ENCODE assay signal across 9 cellular contexts in genomic region chr1:20552728-20553571, GRCh38. TPM values are rescaled to one million over a fixed set of nuclear protein-coding genes. Genes with fewer than 3 reads are reported as not detected.
DNase-seq lines count a peak whose midpoint lies in the region; ATAC-seq and TF ChIP-seq lines count a peak whose summit lies in the region.
"Had no signal": no experiment of that assay in that cellular context is flagged by ENCODE, and none has a peak within 500 bp of the region (broad histone marks: within the 10 kb centered on the region; RNA-seq: fewer than 3 reads in every experiment).

No MANE protein-coding gene starts in this region.

- no peak for TF ChIP-seq CTCF in RWPE1 (conservative IDR thresholded peaks at IDR 0.05; ENCODE audit: low read depth)
- no peak for TF ChIP-seq CTCF in gastroesophageal sphincter (IDR thresholded peaks at IDR 0.05)
- TF ChIP-seq CTCF in parathyroid adenoma (IDR thresholded peaks at IDR 0.05) = no peak

- POLR2A ChIA-PET in RWPE1 (lab: Yijun Ruan, JAX; ENCODE audit: low non-redundant PET) = no interaction called here
- POLR2A ChIA-PET in activated CD4-positive, alpha-beta memory T cell treated with anti-CD3 and anti-CD28 coated beads, Interleukin-2, amount 10 ng/mL, durations not matched to agents 7 days and 5 days (lab: Charles Lee) = no interaction called here

- no peaks in the 10 kb centered on the region for H3K36me3 Mint-ChIP-seq in activated CD4-positive, alpha-beta memory T cell treated with anti-CD3 and anti-CD28 coated beads, Interleukin-2, amount 10 ng/mL, durations not matched to agents 7 days and 5 days (ENCODE audit: low read depth)

- H3K4me1 ChIP-seq in ES-I3 (ENCODE audit: insufficient read depth, low read length) (no peaks in the 10 kb centered on the region), gastroesophageal sphincter (peaks cover 0 to 40% (median 10%) of the 10 kb centered on the region in 3 donors), parathyroid adenoma (peaks cover 2% of the 10 kb centered on the region)

- no peak for ATAC-seq in gastroesophageal sphincter

- DNase-seq in RWPE1 (ENCODE audit: low spot score) (peak; percentile 21), NCI-H774 (lab: John Stamatoyannopoulos, UW) (no peak), NCI-H1694 (lab: John Stamatoyannopoulos, UW) (no peak)
- DNase-seq in stimulated activated CD8-positive, alpha-beta memory T cell treated with anti-CD3 and anti-CD28 coated beads, Interleukin-4, amount 100 ng/mL, for 48 hours = no peak
- no peak for DNase-seq in activated CD4-positive, alpha-beta memory T cell treated with anti-CD3 and anti-CD28 coated beads, Interleukin-2, amount 10 ng/mL, durations not matched to agents 7 days and 5 days

- WGBS in gastroesophageal sphincter (ENCODE audit: low coverage in 1 of 2), 2 donors = no CpG with 5 or more reads among the region's 99 CpGs

- no peak overlapping the region for H3K27ac ChIP-seq in RWPE1
- H3K27ac ChIP-seq in gastroesophageal sphincter = peak overlapping the region in 3 of 4 donors; percentile 59 to 73 (median 71)
- no peak overlapping the region for H3K27ac ChIP-seq in parathyroid adenoma

- H3K4me3 ChIP-seq in gastroesophageal sphincter (peak overlapping the region in 1 of 2 donors; percentile 50), parathyroid adenoma (ENCODE audit: low read depth, low read length) (peak overlapping the region; percentile 4)

- H3K79me2 ChIP-seq in parathyroid adenoma = no peaks in the 10 kb centered on the region

- H3K4me1 Mint-ChIP-seq in activated CD4-positive, alpha-beta memory T cell treated with anti-CD3 and anti-CD28 coated beads, Interleukin-2, amount 10 ng/mL, durations not matched to agents 7 days and 5 days = peaks cover 2% of the 10 kb centered on the region

- H3K36me3 ChIP-seq in ES-I3 (ENCODE audit: insufficient read depth, low read length) = no peaks in the 10 kb centered on the region
- no peaks in the 10 kb centered on the region for H3K36me3 ChIP-seq in gastroesophageal sphincter
- H3K36me3 ChIP-seq in parathyroid adenoma (ENCODE audit: control insufficient read depth, insufficient read depth, low read length) = no peaks in the 10 kb centered on the region

- H3K27me3 Mint-ChIP-seq in activated CD4-positive, alpha-beta memory T cell treated with anti-CD3 and anti-CD28 coated beads, Interleukin-2, amount 10 ng/mL, durations not matched to agents 7 days and 5 days = peaks cover 42% of the 10 kb centered on the region

- CTCF ChIA-PET in RWPE1 (lab: Yijun Ruan, JAX) = interaction anchor here (1.3 kb wide), 1 partner anchor 80 kb away, joined by 4 read pairs; no protein-coding TSS in a partner anchor
- CTCF ChIA-PET in activated CD4-positive, alpha-beta memory T cell treated with anti-CD3 and anti-CD28 coated beads, Interleukin-2, amount 10 ng/mL, durations not matched to agents 7 days and 5 days (lab: Charles Lee) = no interaction called here

- no peak for TF ChIP-seq EP300 in gastroesophageal sphincter (IDR thresholded peaks at IDR 0.05)

- H3K9me3 ChIP-seq in ES-I3 (ENCODE audit: control insufficient read depth, insufficient read depth, low read length) (no peaks in the 10 kb centered on the region), gastroesophageal sphincter (no peaks in the 10 kb centered on the region), parathyroid adenoma (ENCODE audit: control insufficient read depth, low read length) (no peaks in the 10 kb centered on the region)

- no peak overlapping the region for H3K27ac Mint-ChIP-seq in activated CD4-positive, alpha-beta memory T cell treated with anti-CD3 and anti-CD28 coated beads, Interleukin-2, amount 10 ng/mL, durations not matched to agents 7 days and 5 days

- H3K9ac ChIP-seq in ES-I3 (ENCODE audit: low read depth, low read length) = peak overlapping the region; percentile 79
- H3K9ac ChIP-seq in parathyroid adenoma = no peak overlapping the region

- TF ChIP-seq POLR2A in gastroesophageal sphincter (IDR thresholded peaks at IDR 0.05) = no peak

- H3K9me3 Mint-ChIP-seq in activated CD4-positive, alpha-beta memory T cell treated with anti-CD3 and anti-CD28 coated beads, Interleukin-2, amount 10 ng/mL, durations not matched to agents 7 days and 5 days = no peaks in the 10 kb centered on the region

- H3K4me3 Mint-ChIP-seq in activated CD4-positive, alpha-beta memory T cell treated with anti-CD3 and anti-CD28 coated beads, Interleukin-2, amount 10 ng/mL, durations not matched to agents 7 days and 5 days = no peak overlapping the region

- H3K4me2 ChIP-seq in parathyroid adenoma (ENCODE audit: low read length) = peak overlapping the region; percentile 42

- peaks cover 87% of the 10 kb centered on the region for H3K27me3 ChIP-seq in gastroesophageal sphincter
- H3K27me3 ChIP-seq in parathyroid adenoma (ENCODE audit: control insufficient read depth, insufficient read depth, low read length) = no peaks in the 10 kb centered on the region

- peak overlapping the region; percentile 73 for H2AFZ ChIP-seq in parathyroid adenoma

RNA-seq across cellular contexts. Expression of gene FAM43B, which starts 0.6 kb away (rescaled TPM):
- 1 to 10 TPM in 2 of 4 donors, under 1 TPM in 2; 0.62 to 1.3 (median 1.1) TPM for total RNA-seq in gastroesophageal sphincter
- not detected for total RNA-seq in activated CD4-positive, alpha-beta memory T cell treated with anti-CD3 and anti-CD28 coated beads, Interleukin-2, amount 10 ng/mL, durations not matched to agents 7 days and 5 days
- total RNA-seq: pulmonary artery endothelial cell had no signal

RNA-seq across cellular contexts. Expression of gene CDA, which starts 35.9 kb away (rescaled TPM):
- 1 to 10 TPM in 2 of 4 donors, under 1 TPM in 1, not detected in 1; 0.96 to 4.3 (median 3.1) TPM for total RNA-seq in gastroesophageal sphincter
- not detected for total RNA-seq in activated CD4-positive, alpha-beta memory T cell treated with anti-CD3 and anti-CD28 coated beads, Interleukin-2, amount 10 ng/mL, durations not matched to agents 7 days and 5 days

RNA-seq across cellular contexts. Expression of gene MUL1, which starts 45.0 kb away (rescaled TPM):
- 10 to 100 TPM; 26.5 to 52.0 (median 43.8) TPM for total RNA-seq in gastroesophageal sphincter
- 10 to 100 TPM; 21.0 to 21.8 TPM for total RNA-seq in activated CD4-positive, alpha-beta memory T cell treated with anti-CD3 and anti-CD28 coated beads, Interleukin-2, amount 10 ng/mL, durations not matched to agents 7 days and 5 days

Comparison
In these comparisons a context has a peak if more than half of its experiments do, and no peak if none do; other contexts are left out.
1. H3K27ac ChIP-seq: peak in gastroesophageal sphincter (3 of 4); none in RWPE1 (single experiment) and parathyroid adenoma (single experiment).